24 cellular contexts compared by ENCODE assay signal in the genomic region with DNA sequence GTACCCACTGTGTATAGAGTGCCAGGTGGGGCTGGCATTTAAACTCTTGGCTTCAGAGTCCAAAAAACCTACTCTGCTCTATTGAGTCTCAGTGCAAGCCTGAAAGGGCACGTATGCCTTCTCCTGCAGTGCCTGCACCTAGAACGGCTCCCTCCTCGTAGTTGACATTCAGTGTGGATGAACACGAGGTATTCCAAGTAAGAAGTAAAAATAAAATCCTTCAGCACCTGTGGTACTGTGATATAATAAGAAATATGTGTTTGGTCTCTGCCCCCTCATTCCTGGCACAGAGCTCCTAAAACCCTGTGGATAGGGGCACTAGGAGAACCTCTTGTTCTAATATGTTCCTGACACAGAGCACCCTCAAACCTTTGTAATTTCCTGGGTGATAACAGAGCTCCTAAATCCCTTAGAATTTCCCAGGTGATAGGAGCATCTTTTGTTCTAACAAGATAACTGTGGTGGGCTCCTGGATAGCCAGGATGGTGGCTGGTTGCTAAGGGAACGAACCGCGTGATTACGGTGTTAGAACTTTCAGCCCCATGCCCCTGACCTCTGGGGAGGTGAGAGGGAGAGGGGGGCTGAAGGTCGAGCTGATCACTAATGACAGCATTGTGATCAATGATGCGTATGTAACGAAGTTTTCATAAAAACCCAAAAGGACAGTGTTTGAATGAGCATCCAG.
"Had no signal": no experiment of that assay in that cellular context is flagged by ENCODE, and none has a peak within 500 bp of the region (broad histone marks: within the 10 kb centered on the region; RNA-seq: fewer than 3 reads in every experiment).

No MANE protein-coding gene starts in this region.

- H3K27me3 ChIP-seq: ascending aorta, breast epithelium, gastrocnemius medialis, right lobe of liver, suprapubic skin, transverse colon, vagina had no signal

- H3K4me3 Mint-ChIP-seq: activated CD4-positive, alpha-beta T cell treated with anti-CD3 and anti-CD28 coated beads, Interleukin-2, amount 10 ng/mL, durations not matched to agents 24 days and 14 days; activated CD8-positive, alpha-beta T cell treated with anti-CD3 and anti-CD28 coated beads, Interleukin-2, amount 10 ng/mL, durations not matched to agents 7 days and 5 days; activated naive CD4-positive, alpha-beta T cell treated with anti-CD3 and anti-CD28 coated beads, Interleukin-2, amount 10 ng/mL, durations not matched to agents 7 days and 5 days; activated T-cell treated with anti-CD3 and anti-CD28 coated beads, Interleukin-2, amount 50 U/mL, for 4 hours; neural crest cell; stimulated activated naive CD8-positive, alpha-beta T cell treated with anti-CD3 and anti-CD28 coated beads, Interleukin-15, amount 100 ng/mL, for 72 hours had no signal

- DNase-seq: activated CD4-positive, alpha-beta T cell treated with anti-CD3 and anti-CD28 coated beads, Interleukin-2, amount 10 ng/mL, durations not matched to agents 24 days and 14 days; activated CD4-positive, CD25-positive, alpha-beta regulatory T cell; activated CD8-positive, alpha-beta memory T cell treated with anti-CD3 and anti-CD28 coated beads, Interleukin-2, amount 50 U/mL, for 4 hours; activated CD8-positive, alpha-beta T cell treated with anti-CD3 and anti-CD28 coated beads, Interleukin-2, amount 10 ng/mL, durations not matched to agents 7 days and 5 days; activated naive CD4-positive, alpha-beta T cell treated with anti-CD3 and anti-CD28 coated beads, Interleukin-2, amount 10 ng/mL, durations not matched to agents 7 days and 5 days; activated T-cell treated with anti-CD3 and anti-CD28 coated beads, Interleukin-2, amount 50 U/mL, for 4 hours; cortex of kidney; gastrocnemius medialis; left ventricle myocardium inferior; mammary epithelial cell; psoas muscle; right lobe of liver; small intestine; stimulated activated CD4-positive, alpha-beta T cell treated with anti-CD3 and anti-CD28 coated beads, Interleukin-15, amount 100 ng/mL, for 24 hours; stimulated activated CD4-positive, alpha-beta T cell treated with anti-CD3 and anti-CD28 coated beads, Interleukin-2, amount 100 ng/mL, for 48 hours; stimulated activated naive CD8-positive, alpha-beta T cell treated with anti-CD3 and anti-CD28 coated beads, Interleukin-15, amount 100 ng/mL, for 72 hours; T-helper 9 cell; transverse colon had no signal

- H3K4me3 ChIP-seq: ascending aorta, breast epithelium, gastrocnemius medialis, left ventricle myocardium inferior, psoas muscle, right lobe of liver, suprapubic skin, transverse colon, vagina had no signal

- FAIRE-seq: small intestine had no signal

- H3K36me3 ChIP-seq: ascending aorta, breast epithelium, gastrocnemius medialis, left ventricle myocardium inferior, right lobe of liver, suprapubic skin, transverse colon, vagina had no signal

- H3K27me3 Mint-ChIP-seq: activated CD4-positive, alpha-beta T cell treated with anti-CD3 and anti-CD28 coated beads, Interleukin-2, amount 10 ng/mL, durations not matched to agents 24 days and 14 days; activated naive CD4-positive, alpha-beta T cell treated with anti-CD3 and anti-CD28 coated beads, Interleukin-2, amount 10 ng/mL, durations not matched to agents 7 days and 5 days; stimulated activated naive CD8-positive, alpha-beta T cell treated with anti-CD3 and anti-CD28 coated beads, Interleukin-15, amount 100 ng/mL, for 72 hours had no signal

- ATAC-seq: activated CD8-positive, alpha-beta T cell treated with anti-CD3 and anti-CD28 coated beads, Interleukin-2, amount 10 ng/mL, durations not matched to agents 7 days and 5 days; activated T-cell treated with anti-CD3 and anti-CD28 coated beads, Interleukin-2, amount 50 U/mL, for 4 hours; esophagus mucosa; gastrocnemius medialis; psoas muscle; stimulated activated naive CD8-positive, alpha-beta T cell treated with anti-CD3 and anti-CD28 coated beads, Interleukin-15, amount 100 ng/mL, for 72 hours had no signal

- H3K27ac Mint-ChIP-seq: activated CD4-positive, alpha-beta T cell treated with anti-CD3 and anti-CD28 coated beads, Interleukin-2, amount 10 ng/mL, durations not matched to agents 24 days and 14 days; activated CD8-positive, alpha-beta T cell treated with anti-CD3 and anti-CD28 coated beads, Interleukin-2, amount 10 ng/mL, durations not matched to agents 7 days and 5 days; activated naive CD4-positive, alpha-beta T cell treated with anti-CD3 and anti-CD28 coated beads, Interleukin-2, amount 10 ng/mL, durations not matched to agents 7 days and 5 days had no signal

- H3K9me3 Mint-ChIP-seq: activated CD4-positive, alpha-beta T cell treated with anti-CD3 and anti-CD28 coated beads, Interleukin-2, amount 10 ng/mL, durations not matched to agents 24 days and 14 days; activated T-cell treated with anti-CD3 and anti-CD28 coated beads, Interleukin-2, amount 50 U/mL, for 4 hours; neural crest cell; stimulated activated naive CD8-positive, alpha-beta T cell treated with anti-CD3 and anti-CD28 coated beads, Interleukin-15, amount 100 ng/mL, for 72 hours had no signal

- H3K9me3 ChIP-seq: ascending aorta, breast epithelium, gastrocnemius medialis, left ventricle myocardium inferior, psoas muscle, right lobe of liver, suprapubic skin, transverse colon, vagina had no signal

- H3K27ac ChIP-seq: ascending aorta, breast epithelium, gastrocnemius medialis, left ventricle myocardium inferior, psoas muscle, right lobe of liver, suprapubic skin, transverse colon, vagina had no signal
